21 cellular contexts compared by ENCODE assay signal in genomic region chr21:36446296-36446695, GRCh38. TPM values are rescaled to one million over a fixed set of nuclear protein-coding genes. Genes with fewer than 3 reads are reported as not detected.
"Had no signal": no experiment of that assay in that cellular context is flagged by ENCODE, and none has a peak within 500 bp of the region (broad histone marks: within the 10 kb centered on the region; RNA-seq: fewer than 3 reads in every experiment).

No MANE protein-coding gene starts in this region.

- H3K9me3 Mint-ChIP-seq: activated CD4-positive, alpha-beta T cell treated with anti-CD3 and anti-CD28 coated beads, Interleukin-2, amount 10 ng/mL, durations not matched to agents 24 days and 14 days; activated CD8-positive, alpha-beta T cell treated with anti-CD3 and anti-CD28 coated beads for 36 hours; activated naive CD8-positive, alpha-beta T cell treated with anti-CD3 and anti-CD28 coated beads for 36 hours; activated T-helper 17 cell treated with anti-CD3 and anti-CD28 coated beads, Interleukin-2, amount 50 U/mL, for 72 hours; effector memory CD8-positive, alpha-beta T cell; memory B cell; stimulated activated memory B cell treated with anti-CD40 and anti-IgM and Interleukin-4, amounts not matched to agents 10 μg/mL and 1 μg/mL and 100 μg/mL, for 72 hours had no signal

- H3K36me3 Mint-ChIP-seq: activated naive CD8-positive, alpha-beta T cell treated with anti-CD3 and anti-CD28 coated beads for 36 hours; memory B cell; stimulated activated memory B cell treated with anti-CD40 and anti-IgM and Interleukin-4, amounts not matched to agents 10 μg/mL and 1 μg/mL and 100 μg/mL, for 72 hours had no signal

- H3K27me3 ChIP-seq: breast epithelium, gastrocnemius medialis, ovary, right lobe of liver, upper lobe of left lung had no signal

- H3K4me1 Mint-ChIP-seq: activated CD4-positive, alpha-beta T cell treated with anti-CD3 and anti-CD28 coated beads, Interleukin-2, amount 10 ng/mL, durations not matched to agents 24 days and 14 days; activated T-helper 17 cell treated with anti-CD3 and anti-CD28 coated beads, Interleukin-2, amount 50 U/mL, for 72 hours; memory B cell; stimulated activated memory B cell treated with anti-CD40 and anti-IgM and Interleukin-4, amounts not matched to agents 10 μg/mL and 1 μg/mL and 100 μg/mL, for 72 hours had no signal

- DNase-seq: activated CD4-positive, alpha-beta T cell treated with anti-CD3 and anti-CD28 coated beads, Interleukin-2, amount 10 ng/mL, durations not matched to agents 24 days and 14 days; activated CD8-positive, alpha-beta T cell treated with anti-CD3 and anti-CD28 coated beads for 36 hours; activated naive CD4-positive, alpha-beta T cell; activated naive CD8-positive, alpha-beta T cell treated with anti-CD3 and anti-CD28 coated beads for 36 hours; activated T-cell treated with anti-CD3 and anti-CD28 coated beads, Interleukin-2, amount 50 U/mL, for 1 hour; effector memory CD8-positive, alpha-beta T cell; gastrocnemius medialis; head of caudate nucleus; ovary; right lobe of liver; stimulated activated CD4-positive, alpha-beta T cell treated with anti-CD3 and anti-CD28 coated beads, Interleukin-4, amount 100 ng/mL, for 24 hours; T-helper 1 cell; T1000; upper lobe of left lung had no signal

- H3K27ac Mint-ChIP-seq: activated CD4-positive, alpha-beta T cell treated with anti-CD3 and anti-CD28 coated beads, Interleukin-2, amount 10 ng/mL, durations not matched to agents 24 days and 14 days; activated CD8-positive, alpha-beta T cell treated with anti-CD3 and anti-CD28 coated beads for 36 hours; activated naive CD8-positive, alpha-beta T cell treated with anti-CD3 and anti-CD28 coated beads for 36 hours; activated T-helper 17 cell treated with anti-CD3 and anti-CD28 coated beads, Interleukin-2, amount 50 U/mL, for 72 hours; effector memory CD8-positive, alpha-beta T cell; memory B cell; stimulated activated memory B cell treated with anti-CD40 and anti-IgM and Interleukin-4, amounts not matched to agents 10 μg/mL and 1 μg/mL and 100 μg/mL, for 72 hours had no signal

- H3K27ac ChIP-seq: breast epithelium, gastrocnemius medialis, ovary, right lobe of liver, thoracic aorta, upper lobe of left lung had no signal

- H3K4me3 Mint-ChIP-seq: activated CD4-positive, alpha-beta T cell treated with anti-CD3 and anti-CD28 coated beads, Interleukin-2, amount 10 ng/mL, durations not matched to agents 24 days and 14 days; activated CD8-positive, alpha-beta T cell treated with anti-CD3 and anti-CD28 coated beads for 36 hours; activated naive CD8-positive, alpha-beta T cell treated with anti-CD3 and anti-CD28 coated beads for 36 hours; activated T-helper 17 cell treated with anti-CD3 and anti-CD28 coated beads, Interleukin-2, amount 50 U/mL, for 72 hours; effector memory CD8-positive, alpha-beta T cell; memory B cell; stimulated activated memory B cell treated with anti-CD40 and anti-IgM and Interleukin-4, amounts not matched to agents 10 μg/mL and 1 μg/mL and 100 μg/mL, for 72 hours had no signal

- H3K4me3 ChIP-seq: breast epithelium, gastrocnemius medialis, ovary, right lobe of liver, thoracic aorta, upper lobe of left lung had no signal

- ATAC-seq: activated CD8-positive, alpha-beta T cell treated with anti-CD3 and anti-CD28 coated beads for 36 hours; activated T-helper 17 cell treated with anti-CD3 and anti-CD28 coated beads, Interleukin-2, amount 50 U/mL, for 72 hours; effector memory CD8-positive, alpha-beta T cell; gastrocnemius medialis; right lobe of liver; stimulated activated memory B cell treated with anti-CD40 and anti-IgM and Interleukin-4, amounts not matched to agents 10 μg/mL and 1 μg/mL and 100 μg/mL, for 72 hours had no signal

- H3K36me3 ChIP-seq: breast epithelium, gastrocnemius medialis, ovary, right lobe of liver, thoracic aorta, upper lobe of left lung had no signal

- H3K9me3 ChIP-seq: breast epithelium, gastrocnemius medialis, ovary, right lobe of liver, thoracic aorta, upper lobe of left lung had no signal

- H3K4me1 ChIP-seq: breast epithelium, right lobe of liver, upper lobe of left lung had no signal

- H3K27me3 Mint-ChIP-seq: activated naive CD8-positive, alpha-beta T cell treated with anti-CD3 and anti-CD28 coated beads for 36 hours; stimulated activated memory B cell treated with anti-CD40 and anti-IgM and Interleukin-4, amounts not matched to agents 10 μg/mL and 1 μg/mL and 100 μg/mL, for 72 hours had no signal

RNA-seq across cellular contexts. Expression of gene CLDN14, which starts 33.6 kb away (rescaled TPM):
- total RNA-seq: activated CD4-positive, alpha-beta T cell treated with anti-CD3 and anti-CD28 coated beads, Interleukin-2, amount 10 ng/mL, durations not matched to agents 24 days and 14 days; activated CD8-positive, alpha-beta T cell treated with anti-CD3 and anti-CD28 coated beads for 36 hours; activated naive CD8-positive, alpha-beta T cell treated with anti-CD3 and anti-CD28 coated beads for 36 hours; breast epithelium; mononuclear cell; ovary; thoracic aorta had no signal
- polyA plus RNA-seq: neural cell had no signal
